In the genomic region with DNA sequence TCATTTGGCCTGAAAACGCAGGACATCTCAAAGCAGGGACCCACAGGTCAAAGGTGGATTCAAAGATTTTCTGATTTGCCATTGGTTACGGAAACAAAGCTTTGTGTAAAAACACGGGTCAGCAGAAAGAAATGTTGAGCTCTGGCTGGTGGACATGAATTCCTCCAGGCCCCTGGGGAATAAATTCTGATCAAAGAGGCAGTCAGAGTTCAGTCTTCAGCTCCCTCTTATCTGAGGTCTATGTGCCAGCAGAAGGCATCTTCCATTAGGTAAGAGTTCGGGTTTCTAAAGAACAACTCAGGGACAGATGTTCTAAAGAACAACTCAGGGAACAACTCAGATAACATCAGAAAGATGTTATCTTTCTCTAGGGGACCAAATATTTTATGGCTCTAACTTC, we compare ENCODE assay signal across 34 cellular contexts.
"Had no signal": no experiment of that assay in that cellular context is flagged by ENCODE, and none has a peak within 500 bp of the region (broad histone marks: within the 10 kb centered on the region; RNA-seq: fewer than 3 reads in every experiment).

No MANE protein-coding gene starts in this region.

- H3K4me3 Mint-ChIP-seq: activated B cell treated with CpG ODN at 0.5 μM for 24 hours; activated CD8-positive, alpha-beta T cell treated with anti-CD3 and anti-CD28 coated beads for 36 hours; activated naive CD4-positive, alpha-beta T cell treated with anti-CD3 and anti-CD28 coated beads, Interleukin-2, amount 50 U/mL, for 24 hours; activated naive CD8-positive, alpha-beta T cell treated with anti-CD3 and anti-CD28 coated beads, Interleukin-2, amount 10 ng/mL, durations not matched to agents 7 days and 5 days; central memory CD8-positive, alpha-beta T cell had no signal

- ATAC-seq: activated CD8-positive, alpha-beta T cell treated with anti-CD3 and anti-CD28 coated beads for 36 hours; PC-3; Right ventricle myocardium inferior had no signal

- H3K4me3 ChIP-seq: ascending aorta, cardiac muscle cell, Peyer's patch had no signal

- H3K9me3 ChIP-seq: ascending aorta, Peyer's patch had no signal

- H3K36me3 ChIP-seq: ascending aorta, cardiac muscle cell, Peyer's patch had no signal

- H3K27me3 ChIP-seq: ascending aorta, cardiac muscle cell, Peyer's patch had no signal

- H3K9me3 Mint-ChIP-seq: activated B cell treated with CpG ODN at 0.5 μM for 24 hours; activated CD8-positive, alpha-beta T cell treated with anti-CD3 and anti-CD28 coated beads for 36 hours; activated naive CD4-positive, alpha-beta T cell treated with anti-CD3 and anti-CD28 coated beads, Interleukin-2, amount 50 U/mL, for 24 hours; activated naive CD8-positive, alpha-beta T cell treated with anti-CD3 and anti-CD28 coated beads, Interleukin-2, amount 10 ng/mL, durations not matched to agents 7 days and 5 days; activated T-helper 2 cell treated with anti-CD3 and anti-CD28 coated beads, Interferon-gamma antibody, Interleukin-2, Interleukin-4, amounts not matched to agents 10 μg/mL and 5 μg/mL and 100 μg/mL, durations not matched to agents 14 hours and 24 hours and 36 hours; central memory CD8-positive, alpha-beta T cell had no signal

- H3K4me1 ChIP-seq: Peyer's patch had no signal

- H3K27me3 Mint-ChIP-seq: activated naive CD4-positive, alpha-beta T cell treated with anti-CD3 and anti-CD28 coated beads, Interleukin-2, amount 50 U/mL, for 24 hours had no signal

- H3K27ac ChIP-seq: ascending aorta, cardiac muscle cell, Peyer's patch, RWPE1, VCaP had no signal

- H3K27ac Mint-ChIP-seq: activated B cell treated with CpG ODN at 0.5 μM for 24 hours; activated CD8-positive, alpha-beta T cell treated with anti-CD3 and anti-CD28 coated beads for 36 hours; activated naive CD4-positive, alpha-beta T cell treated with anti-CD3 and anti-CD28 coated beads, Interleukin-2, amount 50 U/mL, for 24 hours; activated naive CD8-positive, alpha-beta T cell treated with anti-CD3 and anti-CD28 coated beads, Interleukin-2, amount 10 ng/mL, durations not matched to agents 7 days and 5 days; activated T-helper 2 cell treated with anti-CD3 and anti-CD28 coated beads, Interferon-gamma antibody, Interleukin-2, Interleukin-4, amounts not matched to agents 10 μg/mL and 5 μg/mL and 100 μg/mL, durations not matched to agents 14 hours and 24 hours and 36 hours had no signal

- DNase-seq: activated B cell treated with CpG ODN at 0.5 μM for 24 hours; activated CD4-positive, alpha-beta T cell treated with anti-CD3 and anti-CD28 coated beads for 4 hours; activated CD4-positive, CD25-positive, alpha-beta regulatory T cell treated with anti-CD3 and anti-CD28 coated beads, Interleukin-2, amount 50 U/mL, for 72 hours; activated CD8-positive, alpha-beta T cell treated with anti-CD3 and anti-CD28 coated beads for 36 hours; activated gamma-delta T cell; activated naive CD4-positive, alpha-beta T cell treated with Interleukin-2 at 50 U/mL for 16 hours; activated naive CD8-positive, alpha-beta T cell treated with anti-CD3 and anti-CD28 coated beads, Interleukin-2, amount 10 ng/mL, durations not matched to agents 7 days and 5 days; activated T-cell treated with anti-CD3 and anti-CD28 coated beads, Interleukin-2, amount 50 U/mL, for 1 hour; amygdala; Karpas-422; KBM-7; NCI-H1105; NCI-H1417 treated with DMSO at 0.1 percent for 48 hours; NCI-H187 treated with DMSO at 0.1 percent for 48 hours; NCI-H2081; NCI-H345; NCI-H524 treated with DMSO at 0.1 percent for 48 hours; NCI-H748 treated with DMSO at 0.1 percent for 48 hours; NK-92 treated with Interleukin-12 subunit alpha and Interleukin-12 subunit beta, amount 100 ng/mL, for 24 hours; PC-3; Peyer's patch; SIG-M5; SW 1271; T-helper 1 cell; T-helper 2 cell; T-helper 9 cell had no signal

- H3K36me3 Mint-ChIP-seq: activated naive CD4-positive, alpha-beta T cell treated with anti-CD3 and anti-CD28 coated beads, Interleukin-2, amount 50 U/mL, for 24 hours; activated naive CD8-positive, alpha-beta T cell treated with anti-CD3 and anti-CD28 coated beads, Interleukin-2, amount 10 ng/mL, durations not matched to agents 7 days and 5 days had no signal

- H3K4me1 Mint-ChIP-seq: activated B cell treated with CpG ODN at 0.5 μM for 24 hours; activated naive CD4-positive, alpha-beta T cell treated with anti-CD3 and anti-CD28 coated beads, Interleukin-2, amount 50 U/mL, for 24 hours; activated naive CD8-positive, alpha-beta T cell treated with anti-CD3 and anti-CD28 coated beads, Interleukin-2, amount 10 ng/mL, durations not matched to agents 7 days and 5 days; central memory CD8-positive, alpha-beta T cell had no signal
